In genomic region chr19:28386080-28386869, GRCh38 we compare ENCODE assay signal across 12 cellular contexts.
"Had no signal": no experiment of that assay in that cellular context is flagged by ENCODE, and none has a peak within 500 bp of the region (broad histone marks: within the 10 kb centered on the region; RNA-seq: fewer than 3 reads in every experiment).

No MANE protein-coding gene starts in this region.

- H3K4me3 ChIP-seq: esophagus squamous epithelium, right atrium auricular region, suprapubic skin, upper lobe of left lung had no signal

- H3K4me1 ChIP-seq: esophagus squamous epithelium, right atrium auricular region, suprapubic skin, upper lobe of left lung had no signal

- H3K36me3 ChIP-seq: esophagus squamous epithelium, right atrium auricular region, suprapubic skin, upper lobe of left lung had no signal

- H3K27me3 ChIP-seq: esophagus squamous epithelium, right atrium auricular region, suprapubic skin, upper lobe of left lung had no signal

- H3K4me3 Mint-ChIP-seq: activated naive CD8-positive, alpha-beta T cell treated with anti-CD3 and anti-CD28 coated beads, Interleukin-2, amount 10 ng/mL, durations not matched to agents 7 days and 5 days; naive B cell; stimulated activated naive B cell treated with anti-CD40 and anti-IgM and Interleukin-4, amounts not matched to agents 10 μg/mL and 1 μg/mL and 100 μg/mL, for 72 hours had no signal

- DNase-seq: activated effector memory CD4-positive, alpha-beta T cell treated with Interleukin-2 at 50 U/mL for 16 hours; activated naive CD8-positive, alpha-beta T cell treated with anti-CD3 and anti-CD28 coated beads, Interleukin-2, amount 10 ng/mL, durations not matched to agents 7 days and 5 days; anterior cingulate cortex; esophagus squamous epithelium; foreskin fibroblast; naive B cell; small intestine; stimulated activated naive B cell treated with anti-CD40 and anti-IgM and Interleukin-4, amounts not matched to agents 10 μg/mL and 1 μg/mL and 100 μg/mL, for 72 hours; T1000; upper lobe of left lung had no signal

- H3K36me3 Mint-ChIP-seq: activated naive CD8-positive, alpha-beta T cell treated with anti-CD3 and anti-CD28 coated beads, Interleukin-2, amount 10 ng/mL, durations not matched to agents 7 days and 5 days; naive B cell; stimulated activated naive B cell treated with anti-CD40 and anti-IgM and Interleukin-4, amounts not matched to agents 10 μg/mL and 1 μg/mL and 100 μg/mL, for 72 hours had no signal

- H3K27ac ChIP-seq: esophagus squamous epithelium, right atrium auricular region, suprapubic skin, upper lobe of left lung had no signal

- H3K27me3 Mint-ChIP-seq: activated naive CD8-positive, alpha-beta T cell treated with anti-CD3 and anti-CD28 coated beads, Interleukin-2, amount 10 ng/mL, durations not matched to agents 7 days and 5 days; naive B cell; stimulated activated naive B cell treated with anti-CD40 and anti-IgM and Interleukin-4, amounts not matched to agents 10 μg/mL and 1 μg/mL and 100 μg/mL, for 72 hours had no signal

- H3K4me1 Mint-ChIP-seq: activated naive CD8-positive, alpha-beta T cell treated with anti-CD3 and anti-CD28 coated beads, Interleukin-2, amount 10 ng/mL, durations not matched to agents 7 days and 5 days; stimulated activated naive B cell treated with anti-CD40 and anti-IgM and Interleukin-4, amounts not matched to agents 10 μg/mL and 1 μg/mL and 100 μg/mL, for 72 hours had no signal

- H3K9me3 ChIP-seq: right atrium auricular region, suprapubic skin, upper lobe of left lung had no signal

- H3K27ac Mint-ChIP-seq: activated naive CD8-positive, alpha-beta T cell treated with anti-CD3 and anti-CD28 coated beads, Interleukin-2, amount 10 ng/mL, durations not matched to agents 7 days and 5 days; naive B cell; stimulated activated naive B cell treated with anti-CD40 and anti-IgM and Interleukin-4, amounts not matched to agents 10 μg/mL and 1 μg/mL and 100 μg/mL, for 72 hours had no signal
